8 cellular contexts compared by ENCODE assay signal in genomic region chr3:33883538-33884203, GRCh38.
DNase-seq lines count a peak whose midpoint lies in the region; ATAC-seq and TF ChIP-seq lines count a peak whose summit lies in the region.

No MANE protein-coding gene starts in this region.

- H3K4me1 ChIP-seq in DND-41 (ENCODE audit: insufficient read depth, low read length) (peaks cover 16% of the 10 kb centered on the region), HAP-1 (no peaks in the 10 kb centered on the region), mammary epithelial cell (ENCODE audit: insufficient read depth, low read length) (peaks cover 14% of the 10 kb centered on the region), transverse colon (peaks cover 0 to 4% (median 2%) of the 10 kb centered on the region in 4 donors)

- no peak for TF ChIP-seq POLR2A in transverse colon (IDR thresholded peaks at IDR 0.05)
- no peak for TF ChIP-seq POLR2A in lower leg skin (IDR thresholded peaks at IDR 0.05)

- 3% methylated on average over 8 of the region's 9 CpGs for whole genome bisulfite sequencing in mammary epithelial cell (ENCODE audit: low coverage, missing lambda C conversion rate)
- WGBS in transverse colon (ENCODE audit: low coverage in 1 of 2), 2 donors = 6 to 8% methylated on average over 8 to 9 of the region's 9 CpGs
- 7 to 8% methylated on average over 9 of the region's 9 CpGs for WGBS in lower leg skin, 2 donors

- H3K27ac ChIP-seq in DND-41 (ENCODE audit: low read length) (peak overlapping the region; percentile 66), mammary epithelial cell (ENCODE audit: insufficient read depth, low read depth, low read length) (no peak overlapping the region), transverse colon (no peak overlapping the region)

- H3K9ac ChIP-seq in DND-41 (ENCODE audit: low read depth, low read length) = peak overlapping the region; percentile 38
- no peak overlapping the region for H3K9ac ChIP-seq in mammary epithelial cell (ENCODE audit: insufficient read depth, low read length)

- no peaks in the 10 kb centered on the region for H3K79me2 ChIP-seq in DND-41 (ENCODE audit: insufficient read depth, low read length)
- no peaks in the 10 kb centered on the region for H3K79me2 ChIP-seq in mammary epithelial cell (ENCODE audit: insufficient read depth, low read length)

- ATAC-seq in DND-41 (ENCODE audit: insufficient read depth, low read depth) = peak; percentile 41
- peak; percentile 75 for ATAC-seq in left lobe of liver

- BruUV-seq in mammary epithelial cell (replicated peaks; lab: Mats Ljungman, UMichigan) = no TSS peak

- no peaks in the 10 kb centered on the region for H4K20me1 ChIP-seq in DND-41 (ENCODE audit: insufficient read depth, low read length)
- H4K20me1 ChIP-seq in mammary epithelial cell (ENCODE audit: insufficient read depth, low read length) = no peaks in the 10 kb centered on the region

- H3K36me3 ChIP-seq in DND-41 (ENCODE audit: insufficient read depth, low read length) = no peaks in the 10 kb centered on the region
- H3K36me3 ChIP-seq in HAP-1 (replicated peaks) = no peaks in the 10 kb centered on the region
- no peaks in the 10 kb centered on the region for H3K36me3 ChIP-seq in mammary epithelial cell (ENCODE audit: insufficient read depth, low read length)
- no peaks in the 10 kb centered on the region for H3K36me3 ChIP-seq in transverse colon

- peak; percentile 17 for DNase-seq in DND-41
- peak; percentile 54 to 57 for DNase-seq in HAP-1 (ENCODE audit: low spot score in 2 of 2)
- DNase-seq in NCI-H748 (lab: John Stamatoyannopoulos, UW; ENCODE audit: unreplicated experiment) = peak; percentile 27
- peak; percentile 16 for DNase-seq in mammary epithelial cell
- DNase-seq in left lobe of liver (ENCODE audit: low spot score) = no peak
- DNase-seq in transverse colon = no peak
- DNase-seq in stimulated activated CD8-positive, alpha-beta memory T cell treated with anti-CD3 and anti-CD28 coated beads, Interleukin-4, amount 100 ng/mL, for 48 hours = no peak
- DNase-seq in lower leg skin (ENCODE audit: low spot score in 2 of 2) = no peak

- H3K9me3 ChIP-seq in DND-41 (ENCODE audit: insufficient read depth, low read length, severe bottlenecking) = no peaks in the 10 kb centered on the region
- no peaks in the 10 kb centered on the region for H3K9me3 ChIP-seq in HAP-1
- H3K9me3 ChIP-seq in mammary epithelial cell (replicated peaks; ENCODE audit: insufficient read depth, low read length) = no peaks in the 10 kb centered on the region
- H3K9me3 ChIP-seq in transverse colon = no peaks in the 10 kb centered on the region

- in situ Hi-C loops in HAP-1 (cut with MboI; ENCODE audit: low sequenced_read_pairs) (loop anchor here (5.0 to 10.0 kb wide), 2 partner anchors 144 to 801 kb away; no protein-coding TSS in a partner anchor), mammary epithelial cell (cut with MboI; ENCODE audit: low sequenced_read_pairs in 2 of 2) (loop anchor here in 1 of 2 donors (25.0 kb wide), 1 partner anchor 804 kb away; no protein-coding TSS in a partner anchor), transverse colon (cut with MboI; ENCODE audit: low pct_ligation_motif_present in 1 of 4, low pct_unique_long_range_greater_than_20kb in 1 of 4, low sequenced_read_pairs in 3 of 4) (loop anchor here in 3 of 4 donors (10.0 to 25.0 kb wide), 2 partner anchors 801 to 804 kb away; no protein-coding TSS in a partner anchor)

- H2AFZ ChIP-seq in DND-41 (ENCODE audit: low read depth, low read length) = peak overlapping the region; percentile 58
- H2AFZ ChIP-seq in mammary epithelial cell (ENCODE audit: low read depth, low read length) = peak overlapping the region; percentile 14

- H3K27me3 ChIP-seq in DND-41 (ENCODE audit: insufficient read depth, low read length, poor library complexity) = no peaks in the 10 kb centered on the region
- H3K27me3 ChIP-seq in HAP-1 (ENCODE audit: low read depth) = peaks cover 3% of the 10 kb centered on the region; the same call in 1 of the 2 replicates
- no peaks in the 10 kb centered on the region for H3K27me3 ChIP-seq in mammary epithelial cell (ENCODE audit: insufficient read depth, low read length)
- peaks cover 3% of the 10 kb centered on the region for H3K27me3 ChIP-seq in transverse colon

- peak; percentile 94 for TF ChIP-seq CTCF in DND-41 (IDR thresholded peaks at IDR 0.05; ENCODE audit: borderline replicate concordance, extremely low read depth, low read length, poor library complexity, severe bottlenecking)
- TF ChIP-seq CTCF in mammary epithelial cell (conservative IDR thresholded peaks at IDR 0.05 in 1 of 2, IDR thresholded peaks at IDR 0.05 in 1 of 2; ENCODE audit: extremely low read depth in 1 of 2, insufficient read depth in 1 of 2, low read depth in 1 of 2, low read length in 2 of 2) = peak; percentile 69 to 73
- peak; percentile 70 to 90 (median 83) for TF ChIP-seq CTCF in transverse colon (IDR thresholded peaks at IDR 0.05)
- TF ChIP-seq CTCF in lower leg skin (IDR thresholded peaks at IDR 0.05) = peak in 1 of 3 donors; percentile 33

- no peak for TF ChIP-seq EP300 in transverse colon (IDR thresholded peaks at IDR 0.05; ENCODE audit: low read depth)

- CTCF ChIA-PET in mammary epithelial cell (lab: Charles Lee; ENCODE audit: low non-redundant PET) = interaction anchor here (0.6 to 2.9 kb wide), 7 partner anchors 93 to 1042 kb away, joined by 3 to 19 read pairs (median 3); no protein-coding TSS in a partner anchor

- intact Hi-C loops in mammary epithelial cell (cut with micrococcal nuclease) = loop anchor here (1.0 to 5.0 kb wide), 4 partner anchors 97 to 801 kb away; no protein-coding TSS in a partner anchor
- intact Hi-C loops in transverse colon (cut with DNase I; ENCODE audit: low total_unique reads) = loop anchor here (10.0 kb wide), 1 partner anchor 801 kb away; no protein-coding TSS in a partner anchor
- intact Hi-C loops in lower leg skin (cut with DNase I; ENCODE audit: low total_unique reads) = no loop called here

- peak overlapping the region in 1 of 2 experiments; percentile 37; a peak in 2 of 4 replicates for H3K4me3 ChIP-seq in DND-41 (ENCODE audit: low read depth in 1 of 2, low read length in 2 of 2)
- no peak overlapping the region for H3K4me3 ChIP-seq in HAP-1
- H3K4me3 ChIP-seq in mammary epithelial cell (replicated peaks in 1 of 3; ENCODE audit: insufficient read depth in 1 of 3, low read depth in 2 of 3, low read length in 3 of 3) = no peak overlapping the region
- H3K4me3 ChIP-seq in transverse colon = no peak overlapping the region
- H3K4me3 ChIP-seq in lower leg skin (ENCODE audit: low read depth, poor library complexity, severe bottlenecking) = no peak overlapping the region

- peak overlapping the region; percentile 56 for H3K4me2 ChIP-seq in DND-41 (ENCODE audit: insufficient read depth, low read length)
- H3K4me2 ChIP-seq in mammary epithelial cell (ENCODE audit: insufficient read depth, low read depth, low read length) = peak overlapping the region; percentile 4

- dilution Hi-C loops in mammary epithelial cell (cut with HindIII; ENCODE audit: low sequenced_read_pairs) = no loop called here

Comparison
In these comparisons a context has a peak if more than half of its experiments do, and no peak if none do; other contexts are left out.
1. DNase-seq: peak in DND-41 (single experiment), HAP-1 (2 of 2), NCI-H748 (single experiment) and mammary epithelial cell (single experiment); none in left lobe of liver (single experiment), transverse colon (single experiment), stimulated activated CD8-positive, alpha-beta memory T cell treated with anti-CD3 and anti-CD28 coated beads, Interleukin-4, amount 100 ng/mL, for 48 hours (single experiment) and lower leg skin (0 of 2).